1 cellular context compared by ENCODE assay signal in genomic region chr16:30621765-30622164, GRCh38.
TF ChIP-seq lines count a peak whose summit lies in the region.

No MANE protein-coding gene starts in this region.

TF ChIP-seq in GM23338, 12 proteins besides CTCF, POLR2A, EP300 and RAD21 (continued from another document):
- TF ChIP-seq ZNF462 (CRISPR knock-in tag; IDR thresholded peaks at IDR 0.05), result no peak
- no peak for TF ChIP-seq EZH2phosphoT487 (IDR thresholded peaks at IDR 0.05; ENCODE audit: unreplicated experiment)
- TF ChIP-seq POLR2AphosphoS5 (IDR thresholded peaks at IDR 0.05; ENCODE audit: low read depth), result no peak
TF ChIP-seq in GM23338: peak in this region for 0.
